In genomic region chr4:173182403-173182802, GRCh38 we compare ENCODE assay signal across 12 cellular contexts. TPM values are rescaled to one million over a fixed set of nuclear protein-coding genes. Genes with fewer than 3 reads are reported as not detected.
DNase-seq lines count a peak whose midpoint lies in the region; ATAC-seq and TF ChIP-seq lines count a peak whose summit lies in the region.
"Had no signal": no experiment of that assay in that cellular context is flagged by ENCODE, and none has a peak within 500 bp of the region (broad histone marks: within the 10 kb centered on the region; RNA-seq: fewer than 3 reads in every experiment).

No MANE protein-coding gene starts in this region.

- no peak for TF ChIP-seq CTCF in SK-N-SH (IDR thresholded peaks at IDR 0.05)
- no peak for TF ChIP-seq CTCF in fibroblast of lung (conservative IDR thresholded peaks at IDR 0.05 in 1 of 2, IDR thresholded peaks at IDR 0.05 in 1 of 2; ENCODE audit: low read depth in 1 of 2, low read length in 2 of 2)
- no peak for TF ChIP-seq CTCF in ovary (IDR thresholded peaks at IDR 0.05)

- POLR2A ChIA-PET in SK-N-SH (lab: Yijun Ruan, JAX): no interaction called here

- intact Hi-C loops in ovary (cut with DNase I): no loop called here

- H2AFZ ChIP-seq in SK-N-SH (ENCODE audit: low read depth) (no peak overlapping the region), fibroblast of lung (ENCODE audit: low read length) (no peak overlapping the region)

- peak overlapping the region; percentile 52; the same call in 1 of the 2 replicates for H3K9ac ChIP-seq in SK-N-SH
- H3K9ac ChIP-seq in fibroblast of lung (ENCODE audit: insufficient read depth, low read length): no peak overlapping the region

- H3K9me3 ChIP-seq in SK-N-SH: no peaks in the 10 kb centered on the region
- no peaks in the 10 kb centered on the region for H3K9me3 ChIP-seq in fibroblast of lung (ENCODE audit: control insufficient read depth, insufficient read depth, low read depth, low read length)
- H3K9me3 ChIP-seq in ovary: no peaks in the 10 kb centered on the region

- H3K36me3 ChIP-seq in SK-N-SH (replicated peaks in 1 of 2; ENCODE audit: control insufficient read depth in 1 of 2, insufficient read depth in 2 of 2, low read length in 1 of 2): no peaks in the 10 kb centered on the region
- H3K36me3 ChIP-seq in fibroblast of lung (ENCODE audit: control insufficient read depth, insufficient read depth, low read length): no peaks in the 10 kb centered on the region
- no peaks in the 10 kb centered on the region for H3K36me3 ChIP-seq in ovary

- DNase-seq in activated T-cell treated with anti-CD3 and anti-CD28 coated beads, Interleukin-2, amount 50 U/mL, for 72 hours: no peak
- no peak for DNase-seq in activated T-cell treated with anti-CD3 and anti-CD28 coated beads for 4 hours
- no peak for DNase-seq in SK-N-SH
- DNase-seq in fibroblast of lung (ENCODE audit: low read depth in 2 of 2): peak; percentile 75 to 95
- DNase-seq in stromal cell of bone marrow (ENCODE audit: low read depth): peak; percentile 59
- no peak for DNase-seq in ovary
- no peak for DNase-seq in stimulated activated CD4-positive, alpha-beta T cell treated with anti-CD3 and anti-CD28 coated beads, Interleukin-2, amount 100 ng/mL, for 48 hours
- DNase-seq: NCI-H1694, occipital lobe had no signal

- H3K27ac ChIP-seq in SK-N-SH (ENCODE audit: low read depth in 2 of 2, low read length in 1 of 2): peak overlapping the region in 1 of 2 experiments; percentile 88; a peak in 2 of 4 replicates
- H3K27ac ChIP-seq in fibroblast of lung (ENCODE audit: insufficient read depth, low read length): peak overlapping the region; percentile 22
- no peak overlapping the region for H3K27ac ChIP-seq in ovary
- H3K27ac ChIP-seq: HL-60, SK-N-MC had no signal

- H3K4me1 Mint-ChIP-seq in activated T-cell treated with anti-CD3 and anti-CD28 coated beads, Interleukin-2, amount 50 U/mL, for 72 hours (ENCODE audit: low read depth): peaks cover 44% of the 10 kb centered on the region

- H3K4me3 ChIP-seq in SK-N-SH (ENCODE audit: low read depth in 2 of 2, low read length in 1 of 2): no peak overlapping the region
- no peak overlapping the region for H3K4me3 ChIP-seq in fibroblast of lung (replicated peaks in 1 of 4; ENCODE audit: control extremely low read depth in 1 of 4, insufficient read depth in 1 of 4, low read depth in 3 of 4, low read length in 4 of 4)
- H3K4me3 ChIP-seq in ovary: no peak overlapping the region
- H3K4me3 ChIP-seq: SK-N-MC had no signal

- no peaks in the 10 kb centered on the region for H4K20me1 ChIP-seq in SK-N-SH (ENCODE audit: insufficient read depth)
- no peaks in the 10 kb centered on the region for H4K20me1 ChIP-seq in fibroblast of lung (ENCODE audit: control insufficient read depth, extremely low read depth, insufficient read depth, low read length)

- 19% methylated on average over 3 of the region's 4 CpGs for WGBS in SK-N-SH (ENCODE audit: low lambda C conversion rate)
- WGBS in ovary, 3 donors: 59 to 75% (median 75%) methylated on average over 4 of the region's 4 CpGs

- no peaks in the 10 kb centered on the region for H3K27me3 Mint-ChIP-seq in activated T-cell treated with anti-CD3 and anti-CD28 coated beads, Interleukin-2, amount 50 U/mL, for 72 hours (ENCODE audit: low read depth)

- H3K36me3 Mint-ChIP-seq in activated T-cell treated with anti-CD3 and anti-CD28 coated beads, Interleukin-2, amount 50 U/mL, for 72 hours (ENCODE audit: insufficient read depth in 2 of 2): no peaks in the 10 kb centered on the region

- CTCF ChIA-PET in SK-N-SH (lab: Yijun Ruan, JAX): no interaction called here

- no peak for TF ChIP-seq POLR2A in ovary (IDR thresholded peaks at IDR 0.05)

- H3F3A ChIP-seq in SK-N-SH (replicated peaks; ENCODE audit: insufficient read depth): peaks cover 31% of the 10 kb centered on the region

- H3K27ac Mint-ChIP-seq in activated T-cell treated with anti-CD3 and anti-CD28 coated beads, Interleukin-2, amount 50 U/mL, for 72 hours: peak overlapping the region; percentile 33

- H3K27me3 ChIP-seq in SK-N-SH (ENCODE audit: insufficient read depth) (no peaks in the 10 kb centered on the region), fibroblast of lung (ENCODE audit: control insufficient read depth, insufficient read depth, low read length) (no peaks in the 10 kb centered on the region), ovary (no peaks in the 10 kb centered on the region)

- peaks cover 58% of the 10 kb centered on the region for H3K79me2 ChIP-seq in SK-N-SH (ENCODE audit: insufficient read depth)
- peaks cover 1% of the 10 kb centered on the region for H3K79me2 ChIP-seq in fibroblast of lung (ENCODE audit: control insufficient read depth, insufficient read depth, low read length)

- peak in 1 of 2 donors; percentile 58 for ATAC-seq in activated T-cell treated with anti-CD3 and anti-CD28 coated beads, Interleukin-2, amount 50 U/mL, for 72 hours (replicated peaks in 1 of 2)
- ATAC-seq in GM18519 (IDR thresholded peaks at IDR 0.05; ENCODE audit: low FRiP score, unreplicated experiment): no peak

- H3K4me1 ChIP-seq in SK-N-SH (ENCODE audit: control insufficient read depth in 1 of 2, insufficient read depth in 2 of 2, low read depth in 1 of 2, low read length in 1 of 2) (peaks cover 0 to 55% of the 10 kb centered on the region in 2 experiments; a peak in 2 of 4 replicates), fibroblast of lung (ENCODE audit: control insufficient read depth, extremely low read depth, insufficient read depth, low read length) (peaks cover 9% of the 10 kb centered on the region), ovary (ENCODE audit: insufficient read depth) (no peaks in the 10 kb centered on the region)

- TF ChIP-seq EP300 in SK-N-SH (IDR thresholded peaks at IDR 0.05; ENCODE audit: borderline replicate concordance in 1 of 2, low read depth in 1 of 2, low read length in 1 of 2): peak in 1 of 2 experiments; percentile 73; a peak in 1 of 4 replicates
- TF ChIP-seq EP300 in ovary (IDR thresholded peaks at IDR 0.05): no peak

- H3K9me3 Mint-ChIP-seq in activated T-cell treated with anti-CD3 and anti-CD28 coated beads, Interleukin-2, amount 50 U/mL, for 72 hours: no peaks in the 10 kb centered on the region

- H3K4me2 ChIP-seq in SK-N-SH (peak overlapping the region; percentile 36), fibroblast of lung (ENCODE audit: extremely low read depth, insufficient read depth, low read length) (peak overlapping the region; percentile 72)

- no peak overlapping the region for H3K4me3 Mint-ChIP-seq in activated T-cell treated with anti-CD3 and anti-CD28 coated beads, Interleukin-2, amount 50 U/mL, for 72 hours

- TF ChIP-seq RAD21 in SK-N-SH (IDR thresholded peaks at IDR 0.05; ENCODE audit: low read length): no peak

- no peaks in the 10 kb centered on the region for H3K9me2 ChIP-seq in SK-N-SH

TF ChIP-seq in SK-N-SH, 30 proteins besides CTCF, POLR2A, EP300 and RAD21 (continues in another document):
- TF ChIP-seq SIN3A (IDR thresholded peaks at IDR 0.05; ENCODE audit: borderline replicate concordance, low read depth, low read length) (no peak), MEF2A (IDR thresholded peaks at IDR 0.05; ENCODE audit: borderline replicate concordance, low read depth) (peak; percentile 91), TCF12 (IDR thresholded peaks at IDR 0.05) (peak; percentile 78), RCOR1 (IDR thresholded peaks at IDR 0.05; ENCODE audit: low read length) (no peak), FOSL2 (IDR thresholded peaks at IDR 0.05; ENCODE audit: borderline replicate concordance, low read depth) (peak; percentile 95), MAX (IDR thresholded peaks at IDR 0.05; ENCODE audit: low read depth) (0 out of 2 replicates have a peak, but pooled peaks have one; percentile 29), IRF3 (IDR thresholded peaks at IDR 0.05; ENCODE audit: low read depth, low read length) (no peak), JUND (IDR thresholded peaks at IDR 0.05) (peak; percentile 91), EZH2phosphoT487 (IDR thresholded peaks at IDR 0.05; ENCODE audit: borderline replicate concordance, low read depth) (no peak), GATA2 (CRISPR knock-in tag; IDR thresholded peaks at IDR 0.05) (no peak), POLR2AphosphoS5 (IDR thresholded peaks at IDR 0.05; ENCODE audit: low read depth, low read length) (peak; percentile 40; the same call in 1 of the 2 replicates), PBX3 (IDR thresholded peaks at IDR 0.05) (peak; percentile 77), YY1 (IDR thresholded peaks at IDR 0.05; ENCODE audit: low read depth) (no peak), TEAD4 (IDR thresholded peaks at IDR 0.05; ENCODE audit: borderline replicate concordance, insufficient read depth) (peak; percentile 87)

RNA-seq across cellular contexts. Expression of gene GALNT7, which starts 13.8 kb away (rescaled TPM):
- total RNA-seq in activated T-cell treated with anti-CD3 and anti-CD28 coated beads, Interleukin-2, amount 50 U/mL, for 72 hours: 10 to 100 TPM; 10.1 to 12.8 TPM
- polyA plus RNA-seq in SK-N-SH (2012; rRNA removed): 14.8 and 20.0 TPM in 2 replicates
- polyA plus RNA-seq in SK-N-SH (2012; cell fraction: cytosol; rRNA removed): 22.1 and 24.6 TPM in 2 replicates
- 9.7 and 28.0 TPM in 2 replicates for polyA plus RNA-seq in SK-N-SH (2012; cell fraction: nucleus; rRNA removed)
- 25.4 and 45.4 TPM in 2 replicates for total RNA-seq in fibroblast of lung
- 26.7 and 40.4 TPM in 2 replicates for polyA plus RNA-seq in fibroblast of lung
- polyA plus RNA-seq in fibroblast of lung (2012): 18.5 and 25.0 TPM in 2 replicates
- 8.4 and 17.8 TPM in 2 replicates for polyA minus RNA-seq in fibroblast of lung (ENCODE audit: low replicate concordance)
- 10 to 100 TPM; 16.3 to 23.7 (median 19.0) TPM for total RNA-seq in ovary
- 10 to 100 TPM in 1 of 2 donors, 1 to 10 TPM in 1; 9.0 to 17.2 TPM for polyA plus RNA-seq in ovary

Comparison
In these comparisons a context has a peak if more than half of its experiments do, and no peak if none do; other contexts are left out.
1. DNase-seq: peak in fibroblast of lung (2 of 2) and stromal cell of bone marrow (single experiment); none in activated T-cell treated with anti-CD3 and anti-CD28 coated beads, Interleukin-2, amount 50 U/mL, for 72 hours (0 of 2), activated T-cell treated with anti-CD3 and anti-CD28 coated beads for 4 hours (single experiment), SK-N-SH (single experiment), ovary (0 of 5) and stimulated activated CD4-positive, alpha-beta T cell treated with anti-CD3 and anti-CD28 coated beads, Interleukin-2, amount 100 ng/mL, for 48 hours (0 of 2).